ENCODE assay signal across 8 cellular contexts in genomic region chr13:46553886-46554855, GRCh38. TPM values are rescaled to one million over a fixed set of nuclear protein-coding genes. Genes with fewer than 3 reads are reported as not detected.
DNase-seq lines count a peak whose midpoint lies in the region; ATAC-seq and TF ChIP-seq lines count a peak whose summit lies in the region.

No MANE protein-coding gene starts in this region.

- no peaks in the 10 kb centered on the region for H3K9me3 ChIP-seq in NT2/D1 (ENCODE audit: insufficient read depth, low read length)
- H3K9me3 ChIP-seq in mucosa of descending colon: no peaks in the 10 kb centered on the region

- no peak for TF ChIP-seq CTCF in mucosa of descending colon (IDR thresholded peaks at IDR 0.05)

- ATAC-seq in GM18867 (IDR thresholded peaks at IDR 0.05; ENCODE audit: unreplicated experiment): peak; percentile 50
- peak; percentile 48 for ATAC-seq in HG03159 (IDR thresholded peaks at IDR 0.05; ENCODE audit: unreplicated experiment)
- peak; percentile 73 for ATAC-seq in mucosa of descending colon

- H3K36me3 ChIP-seq in NT2/D1 (ENCODE audit: insufficient read depth, insufficient read length, low read length) (no peaks in the 10 kb centered on the region), mucosa of descending colon (ENCODE audit: low read depth) (no peaks in the 10 kb centered on the region)

- peaks cover 32% of the 10 kb centered on the region for H3K27me3 ChIP-seq in NT2/D1 (ENCODE audit: insufficient read depth, insufficient read length)

- H3K9ac ChIP-seq in NT2/D1 (ENCODE audit: insufficient read length, low read depth): peak overlapping the region; percentile 74

- intact Hi-C loops in mucosa of descending colon (cut with DNase I, micrococcal nuclease): loop anchor here in 1 of 2 donors (10.0 kb wide), 1 partner anchor 131 kb away; no protein-coding TSS in a partner anchor

- peak overlapping the region; percentile 66 for H3K4me3 ChIP-seq in NT2/D1 (ENCODE audit: insufficient read length, low read depth)
- H3K4me3 ChIP-seq in mucosa of descending colon: peak overlapping the region; percentile 90

- DNase-seq in AG08395 (ENCODE audit: low spot score) (peak; percentile 66), NT2/D1 (ENCODE audit: low read depth, low spot score) (no peak), epidermal melanocyte (ENCODE audit: insufficient read length, low spot score) (peak; percentile 63), mucosa of descending colon (peak; percentile 73 to 85 (median 84))
- peak; percentile 83 for DNase-seq in activated CD8-positive, alpha-beta memory T cell treated with anti-CD3 and anti-CD28 coated beads, Interleukin-2, amount 50 U/mL, for 48 hours
- DNase-seq in stimulated activated CD8-positive, alpha-beta memory T cell treated with anti-CD3 and anti-CD28 coated beads, Interleukin-4, amount 100 ng/mL, for 1 hour (ENCODE audit: low read depth in 2 of 2, low spot score in 1 of 2): peak; percentile 17 to 26

- H3K4me1 ChIP-seq in NT2/D1 (ENCODE audit: insufficient read depth, insufficient read length) (no peaks in the 10 kb centered on the region), mucosa of descending colon (ENCODE audit: low read depth) (peaks cover 24% of the 10 kb centered on the region)

RNA-seq across cellular contexts. Expression of gene LRCH1, which starts 1.2 kb away (rescaled TPM):
- 10 to 100 TPM; 13.4 to 44.1 (median 16.1) TPM for total RNA-seq in mucosa of descending colon
